9 cellular contexts compared by ENCODE assay signal in genomic region chr6:30495993-30496392, GRCh38. TPM values are rescaled to one million over a fixed set of nuclear protein-coding genes. Genes with fewer than 3 reads are reported as not detected.
A peak's percentile ranks its signal among the peaks of the same experiment; 100 is the strongest.
DNase-seq lines count a peak whose midpoint lies in the region; ATAC-seq, FAIRE-seq and TF ChIP-seq lines count a peak whose summit lies in the region.
"Had no signal": no experiment of that assay in that cellular context is flagged by ENCODE, and none has a peak within 500 bp of the region (broad histone marks: within the 10 kb centered on the region; RNA-seq: fewer than 3 reads in every experiment).

No MANE protein-coding gene starts in this region.

- CTCF ChIA-PET in CD4-positive, alpha-beta memory T cell (lab: Charles Lee; ENCODE audit: partially characterized antibody), result interaction anchor here (1.3 to 8.2 kb wide), 4 partner anchors 9 to 123 kb away, joined by 3 to 128 read pairs (median 59); no protein-coding TSS in a partner anchor
- CTCF ChIA-PET in K562 (lab: Yijun Ruan, JAX; ENCODE audit: low intra/inter-chr PET ratio), result interaction anchor here (0.9 to 1.5 kb wide), 2 partner anchors 37 to 49 kb away, joined by 3 to 11 read pairs; no protein-coding TSS in a partner anchor

- H3K36me3 ChIP-seq in ACC112 (ENCODE audit: insufficient read depth, low read length) (peaks cover 30% of the 10 kb centered on the region; the same call in 1 of the 2 replicates), K562 (ENCODE audit: control insufficient read depth, insufficient read depth, low read length) (peaks cover 11% of the 10 kb centered on the region)
- peaks cover 27% of the 10 kb centered on the region for H3K36me3 ChIP-seq in CD4-positive, alpha-beta memory T cell (ENCODE audit: insufficient read depth, low read length)

- peaks cover 29% of the 10 kb centered on the region for H3K4me1 ChIP-seq in ACC112 (ENCODE audit: control insufficient read depth, insufficient read depth, low read length, unreplicated experiment)
- H3K4me1 ChIP-seq in CD4-positive, alpha-beta memory T cell (ENCODE audit: insufficient read depth, low read length), result peaks cover 69% of the 10 kb centered on the region
- H3K4me1 ChIP-seq in K562 (replicated peaks in 1 of 2; ENCODE audit: control insufficient read depth in 2 of 2, insufficient read depth in 2 of 2, low read length in 2 of 2), result peaks cover 21 to 29% of the 10 kb centered on the region in 2 experiments

- H2AFZ ChIP-seq in ACC112 (ENCODE audit: low read length, unreplicated experiment) (peak overlapping the region; percentile 28), K562 (ENCODE audit: low read depth, low read length) (peak overlapping the region; percentile 95)

- ATAC-seq in K562, result peak; percentile 8; the same call in 2 of the 3 replicates
- ATAC-seq in naive B cell (ENCODE audit: low read depth in 2 of 2), result no peak
- no peak for ATAC-seq in HG02763 (IDR thresholded peaks at IDR 0.05; ENCODE audit: unreplicated experiment)
- ATAC-seq in HG02852 (IDR thresholded peaks at IDR 0.05; ENCODE audit: unreplicated experiment), result no peak

- DNase-seq in CD4-positive, alpha-beta memory T cell, result no peak
- DNase-seq in K562 (ENCODE audit: extremely low read depth in 1 of 4, low spot score in 3 of 4) (no peak), naive B cell (no peak), urothelium cell line (ENCODE audit: low spot score) (no peak), NCI-H1105 (lab: John Stamatoyannopoulos, UW) (no peak)
- DNase-seq: NCI-H2107 had no signal

- POLR2A ChIA-PET in CD4-positive, alpha-beta memory T cell (lab: Charles Lee; ENCODE audit: partially characterized antibody), result interaction anchor here (1.1 to 9.5 kb wide), 6 partner anchors 8 to 118 kb away, joined by 3 to 743 read pairs (median 174); no protein-coding TSS in a partner anchor
- POLR2A ChIA-PET in K562 (lab: Yijun Ruan, JAX), result interaction anchor here (0.8 to 2.1 kb wide), 10 partner anchors 9 to 336 kb away, joined by 3 to 8 read pairs (median 4); no protein-coding TSS in a partner anchor

- BruUV-seq in K562 (replicated peaks; lab: Mats Ljungman, UMichigan), result no TSS peak

- peaks cover 46 to 83% (median 67%) of the 10 kb centered on the region in 4 donors for H3K4me1 Mint-ChIP-seq in CD4-positive, alpha-beta memory T cell
- H3K4me1 Mint-ChIP-seq in naive B cell, result peaks cover 71 to 88% (median 85%) of the 10 kb centered on the region in 3 donors

- H3K27me3 ChIP-seq in ACC112 (ENCODE audit: insufficient read depth, low read length) (no peaks in the 10 kb centered on the region), K562 (ENCODE audit: control insufficient read depth in 2 of 2, insufficient read depth in 2 of 2, low read length in 2 of 2) (no peaks in the 10 kb centered on the region)
- H3K27me3 ChIP-seq in CD4-positive, alpha-beta memory T cell (ENCODE audit: insufficient read depth, low read length), result no peaks in the 10 kb centered on the region

- H3K36me3 Mint-ChIP-seq in CD4-positive, alpha-beta memory T cell, result peaks cover 33 to 36% of the 10 kb centered on the region in 2 donors
- peaks cover 8 to 23% of the 10 kb centered on the region in 2 donors for H3K36me3 Mint-ChIP-seq in naive B cell

- TF ChIP-seq CTCF in K562 (IDR thresholded peaks at IDR 0.05 in 2 of 3, conservative IDR thresholded peaks at IDR 0.05 in 1 of 3; ENCODE audit: insufficient read depth in 2 of 3, low read depth in 1 of 3, low read length in 3 of 3), result no peak

- peak overlapping the region in 3 of 8 donors; percentile 26 to 98 (median 73) for H3K4me3 Mint-ChIP-seq in CD4-positive, alpha-beta memory T cell
- H3K4me3 Mint-ChIP-seq in naive B cell, result peak overlapping the region in 4 of 8 donors; percentile 16 to 77 (median 48)

- FAIRE-seq in K562 (lab: Jason Lieb, UNC) (no peak), urothelium cell line (lab: Jason Lieb, UNC) (no peak)

- H3K9me3 Mint-ChIP-seq in CD4-positive, alpha-beta memory T cell, result no peaks in the 10 kb centered on the region
- no peaks in the 10 kb centered on the region for H3K9me3 Mint-ChIP-seq in naive B cell

- whole genome bisulfite sequencing in K562 (ENCODE audit: insufficient coverage, low coverage, missing lambda C conversion rate), result 63% methylated on average over 4 of the region's 4 CpGs

- no peaks in the 10 kb centered on the region for H4K20me1 ChIP-seq in K562 (replicated peaks; ENCODE audit: control insufficient read depth, insufficient read depth, low read length)

- TF ChIP-seq EP300 in K562 (IDR thresholded peaks at IDR 0.05; ENCODE audit: low read length), result no peak

- peak overlapping the region in 4 of 7 donors; percentile 31 to 97 (median 84) for H3K27ac Mint-ChIP-seq in CD4-positive, alpha-beta memory T cell
- H3K27ac Mint-ChIP-seq in naive B cell, result peak overlapping the region in 4 of 6 donors; percentile 24 to 100 (median 59)

- H3K9me1 ChIP-seq in K562 (ENCODE audit: control insufficient read depth, insufficient read depth, low read length), result no peaks in the 10 kb centered on the region

- TF ChIP-seq RAD21 in K562 (CRISPR knock-in tag; conservative IDR thresholded peaks at IDR 0.05 in 1 of 2, IDR thresholded peaks at IDR 0.05 in 1 of 2), result no peak

- no peaks in the 10 kb centered on the region for H3K27me3 Mint-ChIP-seq in CD4-positive, alpha-beta memory T cell
- H3K27me3 Mint-ChIP-seq in naive B cell, result no peaks in the 10 kb centered on the region

- peak overlapping the region; percentile 68 for H3K27ac ChIP-seq in ACC112 (ENCODE audit: low read depth, low read length)
- no peak overlapping the region for H3K27ac ChIP-seq in CD4-positive, alpha-beta memory T cell (ENCODE audit: low read depth, low read length)
- H3K27ac ChIP-seq in K562 (ENCODE audit: extremely low read depth, low read depth, low read length), result peak overlapping the region; percentile 88; the same call in 2 of the 3 replicates

- in situ Hi-C loops in K562 (cut with MboI), result no loop called here

- H3K9me3 ChIP-seq in CD4-positive, alpha-beta memory T cell (ENCODE audit: control insufficient read depth in 1 of 2, low read length in 2 of 2), result no peaks in the 10 kb centered on the region
- no peaks in the 10 kb centered on the region for H3K9me3 ChIP-seq in K562 (replicated peaks; ENCODE audit: control insufficient read depth, insufficient read depth, low read depth, low read length)

- no peak for TF ChIP-seq POLR2A in K562 (conservative IDR thresholded peaks at IDR 0.05)

- H3K4me2 ChIP-seq in K562 (ENCODE audit: insufficient read depth, low read length), result peak overlapping the region; percentile 67

- H3K4me3 ChIP-seq in ACC112 (ENCODE audit: low read depth, low read length), result no peak overlapping the region
- H3K4me3 ChIP-seq in CD4-positive, alpha-beta memory T cell (ENCODE audit: low read length in 2 of 2), result no peak overlapping the region
- no peak overlapping the region for H3K4me3 ChIP-seq in K562

- peak overlapping the region; percentile 56 to 69; a peak in 2 of 4 replicates for H3K9ac ChIP-seq in K562 (ENCODE audit: insufficient read depth in 1 of 2, low read depth in 2 of 2, low read length in 2 of 2)

- intact Hi-C loops in CD4-positive, alpha-beta memory T cell (cut with micrococcal nuclease), result no loop called here
- intact Hi-C loops in K562 (cut with micrococcal nuclease), result loop anchor here (1.0 to 2.0 kb wide), 2 partner anchors 20 to 37 kb away; no protein-coding TSS in a partner anchor

- peaks cover 17% of the 10 kb centered on the region for H3K79me2 ChIP-seq in ACC112 (ENCODE audit: control insufficient read depth, insufficient read depth, low read length, unreplicated experiment)
- H3K79me2 ChIP-seq in K562 (ENCODE audit: control insufficient read depth, insufficient read depth, low read length), result no peaks in the 10 kb centered on the region

TF ChIP-seq in K562, 482 proteins besides CTCF, POLR2A, EP300 and RAD21 (continues in another document):
- peak; percentile 75 for TF ChIP-seq GTF2E2 (tag; IDR thresholded peaks at IDR 0.05)
- TF ChIP-seq CEBPG (CRISPR knock-in tag; IDR thresholded peaks at IDR 0.05), result 0 out of 2 replicates have a peak, but pooled peaks have one; percentile 22
- no peak for TF ChIP-seq CEBPG (tag; conservative IDR thresholded peaks at IDR 0.05 in 1 of 2, IDR thresholded peaks at IDR 0.05 in 1 of 2)
- TF ChIP-seq ZKSCAN8 (CRISPR knock-in tag; IDR thresholded peaks at IDR 0.05), result 0 out of 2 replicates have a peak, but pooled peaks have one; percentile 15
- TF ChIP-seq ZNF431 (CRISPR knock-in tag; IDR thresholded peaks at IDR 0.05), result 0 out of 2 replicates have a peak, but pooled peaks have one; percentile 32
- TF ChIP-seq ZSCAN29 (IDR thresholded peaks at IDR 0.05), result 0 out of 2 replicates have a peak, but pooled peaks have one; percentile 26
- no peak for TF ChIP-seq ZKSCAN3 (CRISPR knock-in tag; IDR thresholded peaks at IDR 0.05)

RNA-seq across cellular contexts. Expression of gene HLA-E, which starts 6.7 kb away (rescaled TPM):
- total RNA-seq in CD4-positive, alpha-beta memory T cell, result 1,000 to 10,000 TPM; 1,097 to 1,122 TPM
- polyA plus RNA-seq in CD4-positive, alpha-beta memory T cell, result 1,000 to 10,000 TPM; 2,441 to 3,541 TPM
- total RNA-seq in K562 (2011; cell fraction: chromatin; rRNA removed; ENCODE audit: low replicate concordance), result 20.8 and 41.1 TPM in 2 replicates
- total RNA-seq in K562 (2011; cell fraction: nucleolus; rRNA removed), result 40.4 and 50.9 TPM in 2 replicates
- total RNA-seq in K562 (2011; cell fraction: nucleoplasm; rRNA removed), result 37.3 and 46.7 TPM in 2 replicates
- 39.9 and 45.5 TPM in 2 replicates for total RNA-seq in K562 (2014; rRNA removed)
- 14.8 and 15.0 TPM in 2 replicates for total RNA-seq in K562 (2014; rRNA removed; fragmentation: Illumina TruSeq; extraction: Trizol)
- 25.0 and 25.8 TPM in 2 replicates for total RNA-seq in K562 (2015; rRNA removed; fragmentation: Illumina TruSeq; extraction: Trizol)
- total RNA-seq in K562 (2021), result 31.0 and 38.0 TPM in 2 replicates
- 27.2 and 28.8 TPM in 2 replicates for polyA plus RNA-seq in K562 (2011; rRNA removed)
- polyA plus RNA-seq in K562 (2011; cell fraction: cytosol; rRNA removed), result 27.0 and 45.7 TPM in 2 replicates
- polyA plus RNA-seq in K562 (2011; cell fraction: nucleus; rRNA removed), result 20.5 and 32.8 TPM in 2 replicates
- polyA plus RNA-seq in K562 (2012), result 27.8 and 82.4 TPM in 2 replicates
- 26.8 and 37.5 TPM in 2 replicates for polyA plus RNA-seq in K562 (2014; fragmentation: Illumina TruSeq; extraction: Trizol)
- 1 to 10 TPM; 3.2 to 4.0 TPM for polyA plus RNA-seq in K562 (2014; fragmentation: Nextera tagmentation; extraction: Ambion mirVana)
- 38.4 and 38.9 TPM in 2 replicates for polyA plus RNA-seq in K562 (2014; rRNA removed)
- polyA minus RNA-seq in K562 (2011; rRNA and poly(A)+ RNA removed), result 17.5 and 21.1 TPM in 2 replicates
- polyA minus RNA-seq in K562 (2011; cell fraction: cytosol; rRNA and poly(A)+ RNA removed), result 16.8 and 17.8 TPM in 2 replicates
- polyA minus RNA-seq in K562 (2011; cell fraction: nucleus; rRNA and poly(A)+ RNA removed), result 13.8 and 14.3 TPM in 2 replicates
- 1,000 to 10,000 TPM; 2,024 to 3,192 (median 2,301) TPM for polyA plus RNA-seq in naive B cell (ENCODE audit: low read depth in 6 of 6)

Comparison
In these comparisons a context has a peak if more than half of its experiments do, and no peak if none do; other contexts are left out.
1. RNA of gene HLA-E, which starts 6.7 kb away (polyA plus RNA-seq): 2,441 to 3,541 TPM in CD4-positive, alpha-beta memory T cell and 2,024 to 3,192 TPM in naive B cell; 3.2 to 82.4 TPM in K562; every median in the first group is over 10 times any median in the second.